In the genomic region with DNA sequence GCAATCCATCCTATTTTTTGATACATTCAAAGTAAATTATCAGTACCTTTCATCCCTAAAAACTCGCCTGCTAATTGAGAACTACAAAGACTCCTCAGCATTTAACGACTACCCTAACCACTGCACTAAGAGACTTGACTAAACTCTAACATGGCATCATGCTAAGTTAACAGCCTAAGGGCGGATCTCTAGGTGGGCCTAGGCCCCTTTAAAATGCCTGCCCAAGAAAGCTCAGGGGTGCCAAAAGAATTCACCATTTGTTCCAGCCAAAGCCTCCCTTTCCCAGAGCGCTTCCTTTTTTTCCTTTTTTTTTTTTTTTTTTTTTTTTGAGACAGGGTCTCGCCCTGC, we compare ENCODE assay signal across 8 cellular contexts. TPM values are rescaled to one million over a fixed set of nuclear protein-coding genes. Genes with fewer than 3 reads are reported as not detected.
DNase-seq lines count a peak whose midpoint lies in the region; ATAC-seq and TF ChIP-seq lines count a peak whose summit lies in the region.

No MANE protein-coding gene starts in this region.

- H3K4me3 ChIP-seq in HUES6 (ENCODE audit: low read depth, low read length) (peak overlapping the region; percentile 92), cardiac fibroblast (replicated peaks in 1 of 2; ENCODE audit: low read depth in 2 of 2, low read length in 2 of 2) (peak overlapping the region; percentile 87 to 97), mononuclear cell (ENCODE audit: low read length) (peak overlapping the region; percentile 66)

- H3K27me3 ChIP-seq in HUES6 (ENCODE audit: control insufficient read depth, insufficient read depth, low read length) (no peaks in the 10 kb centered on the region), mononuclear cell (ENCODE audit: insufficient read depth, low read length) (no peaks in the 10 kb centered on the region)

- peaks cover 13% of the 10 kb centered on the region for H3K36me3 ChIP-seq in HUES6 (ENCODE audit: control insufficient read depth, insufficient read depth, low read length)

- peaks cover 8% of the 10 kb centered on the region for H3K4me1 ChIP-seq in HUES6 (ENCODE audit: control insufficient read depth, insufficient read depth, low read length)
- H3K4me1 ChIP-seq in mononuclear cell (ENCODE audit: insufficient read depth, low read length) = peaks cover 33% of the 10 kb centered on the region

- peak overlapping the region; percentile 97 for H3K9ac ChIP-seq in HUES6 (ENCODE audit: low read length)

- H3K9me3 ChIP-seq in HUES6 (ENCODE audit: control insufficient read depth, insufficient read depth, low read depth, low read length) = no peaks in the 10 kb centered on the region
- no peaks in the 10 kb centered on the region for H3K9me3 ChIP-seq in mononuclear cell (ENCODE audit: low read depth, low read length)

- peak overlapping the region; percentile 0; the same call in 1 of the 2 replicates for H3K27ac ChIP-seq in HUES6 (ENCODE audit: low read depth, low read length)

- TF ChIP-seq CTCF in cardiac fibroblast (IDR thresholded peaks at IDR 0.05; ENCODE audit: low read depth, low read length) = no peak

- DNase-seq in D341Med (ENCODE audit: low spot score) (peak; percentile 30), cardiac fibroblast (ENCODE audit: low read depth in 2 of 2) (no peak), GOT3 (lab: John Stamatoyannopoulos, UW) (no peak), SIG-M5 treated with dmso at 0.1 percent for 504 hours (lab: John Stamatoyannopoulos, UW; ENCODE audit: unreplicated experiment) (no peak), AG08395 (ENCODE audit: low spot score) (no peak)

- no peak for ATAC-seq in GM21576 (IDR thresholded peaks at IDR 0.05; ENCODE audit: unreplicated experiment)

RNA-seq across cellular contexts. Expression of a gene that starts 0.6 kb away (rescaled TPM):
- 12.3 TPM for total RNA-seq in mononuclear cell

RNA-seq across cellular contexts. Expression of a gene that starts 6.1 kb away (rescaled TPM):
- total RNA-seq in mononuclear cell = 0.52 TPM

RNA-seq across cellular contexts. Expression of a gene that starts 23.3 kb away (rescaled TPM):
- total RNA-seq in mononuclear cell = not detected

RNA-seq across cellular contexts. Expression of a gene that starts 59.2 kb away (rescaled TPM):
- total RNA-seq in mononuclear cell = 10.9 TPM
